ENCODE assay signal across 24 cellular contexts in genomic region chr14:38718519-38718918, GRCh38.
"Had no signal": no experiment of that assay in that cellular context is flagged by ENCODE, and none has a peak within 500 bp of the region (broad histone marks: within the 10 kb centered on the region; RNA-seq: fewer than 3 reads in every experiment).

No MANE protein-coding gene starts in this region.

- H3K27ac Mint-ChIP-seq: activated CD4-positive, alpha-beta T cell treated with anti-CD3 and anti-CD28 coated beads, Interleukin-2, amount 10 ng/mL, durations not matched to agents 24 days and 14 days; activated CD8-positive, alpha-beta memory T cell treated with anti-CD3 and anti-CD28 coated beads, Interleukin-2, amount 10 ng/mL, durations not matched to agents 7 days and 5 days; activated CD8-positive, alpha-beta T cell treated with anti-CD3 and anti-CD28 coated beads for 36 hours; activated naive CD4-positive, alpha-beta T cell treated with anti-CD3 and anti-CD28 coated beads, Interleukin-2, amount 50 U/mL, for 24 hours; activated T-helper 1 cell treated with anti-CD3 and anti-CD28 coated beads, Interleukin-12 subunit alpha, Interleukin-12 subunit beta, Interleukin-2, Interleukin-4 antibody, amounts not matched to agents 30 ng/mL and 10 ng/mL and 1 ng/mL, durations not matched to agents 14 hours and 24 hours and 36 hours; dendritic cell treated with granulocyte-macrophage colony-stimulating factor and Interleukin-4, amounts not matched to agents 40 ng/mL and 50 ng/mL, for 4 days had no signal

- H3K27me3 Mint-ChIP-seq: activated CD4-positive, alpha-beta T cell treated with anti-CD3 and anti-CD28 coated beads, Interleukin-2, amount 10 ng/mL, durations not matched to agents 24 days and 14 days; activated CD8-positive, alpha-beta memory T cell treated with anti-CD3 and anti-CD28 coated beads, Interleukin-2, amount 10 ng/mL, durations not matched to agents 7 days and 5 days; activated CD8-positive, alpha-beta T cell treated with anti-CD3 and anti-CD28 coated beads for 36 hours; brain; dendritic cell treated with granulocyte-macrophage colony-stimulating factor and Interleukin-4, amounts not matched to agents 40 ng/mL and 50 ng/mL, for 4 days; naive B cell had no signal

- H3K9me3 ChIP-seq: lower lobe of right lung, spleen, thoracic aorta, upper lobe of left lung had no signal

- DNase-seq: activated CD4-positive, alpha-beta T cell treated with anti-CD3 and anti-CD28 coated beads, Interleukin-2, amount 10 ng/mL, durations not matched to agents 24 days and 14 days; activated CD8-positive, alpha-beta memory T cell treated with anti-CD3 and anti-CD28 coated beads, Interleukin-2, amount 10 ng/mL, durations not matched to agents 7 days and 5 days; activated CD8-positive, alpha-beta T cell treated with anti-CD3 and anti-CD28 coated beads for 36 hours; activated gamma-delta T cell treated with Interleukin-2 at 50 U/mL for 16 hours; aorta; caudate nucleus; effector memory CD4-positive, alpha-beta T cell; foreskin melanocyte; hippocampal formation; lower lobe of right lung; mesendoderm; naive B cell; occipital lobe; retina; spleen; stimulated activated CD4-positive, alpha-beta T cell treated with anti-CD3 and anti-CD28 coated beads, Interleukin-4, amount 100 ng/mL, for 1 hour; stimulated activated naive CD4-positive, alpha-beta T cell; upper lobe of left lung had no signal

- H3K27me3 ChIP-seq: spleen, upper lobe of left lung had no signal

- H3K4me3 Mint-ChIP-seq: activated CD4-positive, alpha-beta T cell treated with anti-CD3 and anti-CD28 coated beads, Interleukin-2, amount 10 ng/mL, durations not matched to agents 24 days and 14 days; activated CD8-positive, alpha-beta memory T cell treated with anti-CD3 and anti-CD28 coated beads, Interleukin-2, amount 10 ng/mL, durations not matched to agents 7 days and 5 days; activated CD8-positive, alpha-beta T cell treated with anti-CD3 and anti-CD28 coated beads for 36 hours; activated naive CD4-positive, alpha-beta T cell treated with anti-CD3 and anti-CD28 coated beads, Interleukin-2, amount 50 U/mL, for 24 hours; activated T-helper 1 cell treated with anti-CD3 and anti-CD28 coated beads, Interleukin-12 subunit alpha, Interleukin-12 subunit beta, Interleukin-2, Interleukin-4 antibody, amounts not matched to agents 30 ng/mL and 10 ng/mL and 1 ng/mL, durations not matched to agents 14 hours and 24 hours and 36 hours; brain; dendritic cell treated with granulocyte-macrophage colony-stimulating factor and Interleukin-4, amounts not matched to agents 40 ng/mL and 50 ng/mL, for 4 days; naive B cell had no signal

- H3K4me1 Mint-ChIP-seq: activated CD4-positive, alpha-beta T cell treated with anti-CD3 and anti-CD28 coated beads, Interleukin-2, amount 10 ng/mL, durations not matched to agents 24 days and 14 days; activated CD8-positive, alpha-beta memory T cell treated with anti-CD3 and anti-CD28 coated beads, Interleukin-2, amount 10 ng/mL, durations not matched to agents 7 days and 5 days; activated naive CD4-positive, alpha-beta T cell treated with anti-CD3 and anti-CD28 coated beads, Interleukin-2, amount 50 U/mL, for 24 hours had no signal

- H3K36me3 ChIP-seq: lower lobe of right lung, spleen, thoracic aorta, upper lobe of left lung had no signal

- H3K27ac ChIP-seq: lower lobe of right lung, spleen, thoracic aorta, upper lobe of left lung had no signal

- H3K4me1 ChIP-seq: spleen had no signal

- ATAC-seq: activated CD8-positive, alpha-beta memory T cell treated with anti-CD3 and anti-CD28 coated beads, Interleukin-2, amount 10 ng/mL, durations not matched to agents 7 days and 5 days; activated CD8-positive, alpha-beta T cell treated with anti-CD3 and anti-CD28 coated beads for 36 hours; esophagus mucosa had no signal

- H3K9me3 Mint-ChIP-seq: activated CD4-positive, alpha-beta T cell treated with anti-CD3 and anti-CD28 coated beads, Interleukin-2, amount 10 ng/mL, durations not matched to agents 24 days and 14 days; activated CD8-positive, alpha-beta T cell treated with anti-CD3 and anti-CD28 coated beads for 36 hours; activated naive CD4-positive, alpha-beta T cell treated with anti-CD3 and anti-CD28 coated beads, Interleukin-2, amount 50 U/mL, for 24 hours; activated T-helper 1 cell treated with anti-CD3 and anti-CD28 coated beads, Interleukin-12 subunit alpha, Interleukin-12 subunit beta, Interleukin-2, Interleukin-4 antibody, amounts not matched to agents 30 ng/mL and 10 ng/mL and 1 ng/mL, durations not matched to agents 14 hours and 24 hours and 36 hours; dendritic cell treated with granulocyte-macrophage colony-stimulating factor and Interleukin-4, amounts not matched to agents 40 ng/mL and 50 ng/mL, for 4 days; naive B cell had no signal

- H3K4me3 ChIP-seq: lower lobe of right lung, spleen, thoracic aorta, upper lobe of left lung had no signal

- H3K36me3 Mint-ChIP-seq: activated CD8-positive, alpha-beta memory T cell treated with anti-CD3 and anti-CD28 coated beads, Interleukin-2, amount 10 ng/mL, durations not matched to agents 7 days and 5 days; activated naive CD4-positive, alpha-beta T cell treated with anti-CD3 and anti-CD28 coated beads, Interleukin-2, amount 50 U/mL, for 24 hours; brain; naive B cell had no signal
